ENCODE assay signal across 10 cellular contexts in the genomic region with DNA sequence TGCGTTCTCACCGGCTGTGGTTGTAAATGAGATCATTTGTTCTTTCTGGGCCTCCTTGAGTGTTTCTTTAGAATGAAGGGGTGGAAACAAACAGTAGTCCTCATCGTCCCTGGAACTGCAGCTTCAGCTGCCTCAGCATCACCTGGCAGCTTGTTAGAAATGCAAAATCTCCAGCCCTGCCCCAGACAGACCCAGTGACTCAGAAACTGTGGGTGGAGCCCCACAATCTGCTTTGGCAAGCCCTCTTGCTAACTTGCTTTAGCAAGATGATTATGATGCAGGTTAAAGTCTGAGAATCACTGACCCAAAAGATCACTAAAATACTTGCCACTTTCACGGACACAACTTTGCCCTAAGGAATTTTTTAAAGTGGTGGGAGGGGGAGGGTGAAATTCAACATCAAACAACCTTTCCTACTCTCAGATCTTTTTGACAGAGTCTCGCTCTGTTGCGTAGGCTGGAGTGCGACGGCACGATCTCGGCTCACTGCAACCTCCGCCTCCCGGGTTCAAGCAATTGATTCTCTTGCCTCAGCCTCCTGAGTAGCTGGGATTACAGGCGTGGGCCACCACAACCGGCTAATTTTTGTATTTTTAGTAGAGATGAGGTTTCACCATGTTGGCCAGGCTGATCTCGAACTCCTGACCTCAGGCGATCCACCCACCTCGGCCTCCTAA.
DNase-seq lines count a peak whose midpoint lies in the region; ATAC-seq and TF ChIP-seq lines count a peak whose summit lies in the region.
"Had no signal": no experiment of that assay in that cellular context is flagged by ENCODE, and none has a peak within 500 bp of the region (broad histone marks: within the 10 kb centered on the region; RNA-seq: fewer than 3 reads in every experiment).

No MANE protein-coding gene starts in this region.

- H3K79me1 ChIP-seq in mesenchymal stem cell (replicated peaks; ENCODE audit: low read length, poor library complexity, severe bottlenecking) = no peaks in the 10 kb centered on the region

- in situ Hi-C loops in ACHN (cut with HindIII; ENCODE audit: low pct_ligation_motif_present, low pct_unique_long_range_greater_than_20kb, low sequenced_read_pairs) = no loop called here

- H3K27ac ChIP-seq in foreskin keratinocyte (no peak overlapping the region), mesenchymal stem cell (ENCODE audit: low read length, poor library complexity, severe bottlenecking) (no peak overlapping the region)
- H3K27ac ChIP-seq: body of pancreas had no signal

- H2BK120ac ChIP-seq in mesenchymal stem cell (ENCODE audit: low read depth, low read length) = no peak overlapping the region

- no peak overlapping the region for H3K4ac ChIP-seq in mesenchymal stem cell (ENCODE audit: low read depth in 1 of 2, low read length in 2 of 2)

- no peaks in the 10 kb centered on the region for H3K27me3 ChIP-seq in foreskin keratinocyte
- no peaks in the 10 kb centered on the region for H3K27me3 ChIP-seq in mesenchymal stem cell (ENCODE audit: control insufficient read depth in 1 of 2, insufficient read depth in 1 of 2, low read length in 2 of 2)
- H3K27me3 ChIP-seq: body of pancreas had no signal

- H3K4me1 ChIP-seq in foreskin keratinocyte = no peaks in the 10 kb centered on the region
- peaks cover 2% of the 10 kb centered on the region for H3K4me1 ChIP-seq in mesenchymal stem cell (ENCODE audit: control insufficient read depth, insufficient read depth, low read depth, low read length)
- H3K4me1 ChIP-seq: body of pancreas had no signal

- H2BK12ac ChIP-seq in mesenchymal stem cell (ENCODE audit: low read length in 2 of 2) = no peak overlapping the region

- no peak overlapping the region for H3K14ac ChIP-seq in mesenchymal stem cell (ENCODE audit: low read length in 2 of 2)

- no peak overlapping the region for H3K4me2 ChIP-seq in mesenchymal stem cell (ENCODE audit: low read length, poor library complexity, severe bottlenecking)

- DNase-seq in ACHN = peak; percentile 68
- DNase-seq in NCI-H226 = peak; percentile 22
- peak; percentile 3 to 17 for DNase-seq in foreskin keratinocyte
- no peak for DNase-seq in mesenchymal stem cell
- no peak for DNase-seq in NCI-H2081 treated with DMSO at 0.1 percent for 48 hours (lab: John Stamatoyannopoulos, UW)
- DNase-seq: body of pancreas; NK-92 treated with Interleukin-12 subunit alpha and Interleukin-12 subunit beta, amount 100 ng/mL, for 24 hours had no signal

- ATAC-seq in foreskin keratinocyte (no peak), HG02763 (IDR thresholded peaks at IDR 0.05; ENCODE audit: unreplicated experiment) (no peak), HG03097 (IDR thresholded peaks at IDR 0.05; ENCODE audit: low FRiP score, unreplicated experiment) (no peak), GM21528 (IDR thresholded peaks at IDR 0.05; ENCODE audit: low FRiP score, unreplicated experiment) (no peak)
- ATAC-seq: body of pancreas had no signal

- no peak for TF ChIP-seq CTCF in foreskin keratinocyte (conservative IDR thresholded peaks at IDR 0.05)

- H3K9ac ChIP-seq in mesenchymal stem cell (ENCODE audit: low read length) = peak overlapping the region; percentile 23

- no peak overlapping the region for H4K8ac ChIP-seq in mesenchymal stem cell (ENCODE audit: low read length)

- no peaks in the 10 kb centered on the region for H3K9me3 ChIP-seq in mesenchymal stem cell (ENCODE audit: control insufficient read depth, low read length)
- H3K9me3 ChIP-seq: body of pancreas had no signal

- H2BK5ac ChIP-seq in mesenchymal stem cell (ENCODE audit: low read depth, low read length, poor library complexity, severe bottlenecking) = no peak overlapping the region

- H2BK15ac ChIP-seq in mesenchymal stem cell (ENCODE audit: low read depth, poor library complexity, severe bottlenecking) = no peak overlapping the region

- H3K23ac ChIP-seq in mesenchymal stem cell (ENCODE audit: low read length in 2 of 2) = no peak overlapping the region

- H3K4me3 ChIP-seq in mesenchymal stem cell (ENCODE audit: insufficient read depth in 1 of 2, low read depth in 1 of 2, low read length in 2 of 2) = no peak overlapping the region
- H3K4me3 ChIP-seq: body of pancreas had no signal

- 44% methylated on average over 16 of the region's 17 CpGs for WGBS in mesenchymal stem cell

- no peaks in the 10 kb centered on the region for H3K36me3 ChIP-seq in mesenchymal stem cell (ENCODE audit: control insufficient read depth in 1 of 2, insufficient read depth in 2 of 2, low read depth in 1 of 2, low read length in 2 of 2)

- no peak overlapping the region for H3K18ac ChIP-seq in mesenchymal stem cell (ENCODE audit: low read depth in 1 of 2, low read length in 2 of 2)

- no peak overlapping the region for H4K91ac ChIP-seq in mesenchymal stem cell (ENCODE audit: low read length)

- H2AFZ ChIP-seq in mesenchymal stem cell (ENCODE audit: low read depth, low read length) = no peak overlapping the region

- H2AK5ac ChIP-seq in mesenchymal stem cell (ENCODE audit: low read length, severe bottlenecking) = no peak overlapping the region

Comparison
In these comparisons a context has a peak if more than half of its experiments do, and no peak if none do; other contexts are left out.
1. DNase-seq: peak in ACHN (single experiment), NCI-H226 (single experiment) and foreskin keratinocyte (2 of 2); none in mesenchymal stem cell (single experiment) and NCI-H2081 treated with DMSO at 0.1 percent for 48 hours (single experiment).